Comparison of ENCODE assay signal across 8 cellular contexts in the genomic region with DNA sequence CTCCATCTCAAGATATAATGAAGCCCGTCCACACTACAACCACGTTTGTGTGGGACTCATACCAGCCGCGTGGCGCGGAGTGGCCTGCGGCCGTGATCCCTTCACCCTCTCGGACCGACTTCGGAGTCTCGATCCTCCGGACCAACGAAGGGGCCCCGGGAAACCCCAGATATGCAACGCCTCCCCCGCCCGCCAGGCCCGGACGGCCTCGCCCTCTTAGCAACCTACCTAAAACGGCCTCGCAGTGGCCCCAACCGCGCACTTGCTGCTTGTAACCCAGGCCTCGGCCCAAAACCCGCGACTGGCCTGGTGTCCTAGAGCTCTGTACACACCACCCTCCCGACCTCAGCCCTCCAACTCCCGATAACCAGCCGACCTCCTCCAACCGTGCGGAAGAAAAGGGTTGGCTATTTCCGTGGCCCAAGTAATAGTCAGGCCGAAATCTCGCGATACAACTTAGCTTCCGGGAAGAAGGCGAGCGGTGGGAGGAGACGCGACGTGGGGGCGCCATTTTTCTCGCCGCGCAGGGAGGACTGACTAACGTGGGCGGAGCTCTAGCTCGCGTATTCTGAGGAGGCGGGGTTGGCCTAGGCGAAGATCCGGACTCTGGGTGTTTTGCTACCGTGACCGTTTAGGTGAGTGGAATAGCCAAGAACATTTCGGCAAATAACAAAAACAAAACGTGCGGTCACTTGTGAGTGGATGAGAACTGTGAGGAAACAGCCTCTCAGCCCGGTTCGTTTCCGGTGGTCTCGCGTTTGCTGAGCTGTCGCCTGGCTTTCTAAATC. TPM values are rescaled to one million over a fixed set of nuclear protein-coding genes. Genes with fewer than 3 reads are reported as not detected.
A peak's percentile ranks its signal among the peaks of the same experiment; 100 is the strongest.
DNase-seq lines count a peak whose midpoint lies in the region; ATAC-seq and TF ChIP-seq lines count a peak whose summit lies in the region.

A gene (plus strand): TSS at position 579 of the 788 bp plus-strand sequence. CDS start 5,722 bp downstream, outside the sequence.
A gene with protein sequence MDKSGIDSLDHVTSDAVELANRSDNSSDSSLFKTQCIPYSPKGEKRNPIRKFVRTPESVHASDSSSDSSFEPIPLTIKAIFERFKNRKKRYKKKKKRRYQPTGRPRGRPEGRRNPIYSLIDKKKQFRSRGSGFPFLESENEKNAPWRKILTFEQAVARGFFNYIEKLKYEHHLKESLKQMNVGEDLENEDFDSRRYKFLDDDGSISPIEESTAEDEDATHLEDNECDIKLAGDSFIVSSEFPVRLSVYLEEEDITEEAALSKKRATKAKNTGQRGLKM (minus strand): TSS at position 402 of the 788 bp plus-strand sequence. CDS start 2,191 bp downstream, outside the sequence.

- H3K79me2 ChIP-seq in PC-3 (ENCODE audit: low read length) = peaks cover 76% of the 10 kb centered on the region

- DNase-seq in DMS153 (lab: John Stamatoyannopoulos, UW) (peak; percentile 97), PC-3 (peak; percentile 99), activated T-cell treated with anti-CD3 and anti-CD28 coated beads for 48 hours (ENCODE audit: low read depth) (peak; percentile 89), epithelial cell of proximal tubule (ENCODE audit: low read depth) (peak; percentile 80)
- DNase-seq in stimulated activated CD8-positive, alpha-beta memory T cell treated with anti-CD3 and anti-CD28 coated beads, Interleukin-4, amount 100 ng/mL, for 48 hours = peak; percentile 95

- H3F3A ChIP-seq in PC-3 (ENCODE audit: low read length, unreplicated experiment) = peaks cover 25% of the 10 kb centered on the region

- no peaks in the 10 kb centered on the region for H3K9me2 ChIP-seq in PC-3 (replicated peaks; ENCODE audit: low read length)

- H3K4me3 ChIP-seq in PC-3 (ENCODE audit: low read length) = peak within 1 kb of the TSS; percentile 96
- peak within 1 kb of the TSS; percentile 90 for H3K4me3 ChIP-seq in epithelial cell of proximal tubule (ENCODE audit: low read depth, low read length)
- H3K4me3 ChIP-seq in mucosa of rectum (ENCODE audit: low read length in 2 of 2) = peak within 1 kb of the TSS; percentile 95 to 100

- intact Hi-C loops in PC-3 (cut with micrococcal nuclease) = loop anchor here (1.0 to 2.0 kb wide), 3 partner anchors 26 to 110 kb away; a partner anchor contains a TSS

- TF ChIP-seq RAD21 in Ishikawa (IDR thresholded peaks at IDR 0.05; ENCODE audit: low read depth) = no peak

- POLR2A ChIA-PET in PC-3 (lab: Charles Lee; ENCODE audit: unreplicated experiment) = interaction anchor here (0.5 to 1.5 kb wide), 16 partner anchors 15 to 710 kb away, joined by 3 to 22 read pairs (median 3); a partner anchor contains a TSS

- H2AFZ ChIP-seq in PC-3 (ENCODE audit: low read length) = peak within 1 kb of the TSS; percentile 94

- H3K36me3 ChIP-seq in PC-3 (ENCODE audit: low read depth, low read length) = peaks cover 41% of the 10 kb centered on the region
- peaks cover 25 to 30% of the 10 kb centered on the region in 2 donors for H3K36me3 ChIP-seq in mucosa of rectum (ENCODE audit: control insufficient read depth in 2 of 2, insufficient read depth in 2 of 2, low read length in 2 of 2)

- H3K9ac ChIP-seq in PC-3 (ENCODE audit: low read length) (peak within 1 kb of the TSS; percentile 99), mucosa of rectum (ENCODE audit: low read depth in 1 of 2, low read length in 2 of 2) (peak within 1 kb of the TSS; percentile 93 to 100)

- peak; percentile 83 for ATAC-seq in GM21576 (IDR thresholded peaks at IDR 0.05; ENCODE audit: unreplicated experiment)
- ATAC-seq in PC-3 = peak; percentile 87

- H3K9me3 ChIP-seq in PC-3 (ENCODE audit: low read length) (no peaks in the 10 kb centered on the region), mucosa of rectum (ENCODE audit: control insufficient read depth in 2 of 2, low read length in 2 of 2) (no peaks in the 10 kb centered on the region)

- H3K4me2 ChIP-seq in PC-3 (ENCODE audit: low read length) = peak within 1 kb of the TSS; percentile 95

- CTCF ChIA-PET in PC-3 (lab: Charles Lee) = interaction anchor here (0.6 to 1.0 kb wide), 3 partner anchors 109 to 865 kb away, joined by 3 to 4 read pairs (median 4); a partner anchor contains a TSS

- H3K27ac ChIP-seq in PC-3 (ENCODE audit: low read length) (peak within 1 kb of the TSS; percentile 75), mucosa of rectum (ENCODE audit: low read depth in 2 of 2, low read length in 2 of 2) (peak within 1 kb of the TSS; percentile 96)

- no peak for TF ChIP-seq CTCF in PC-3 (conservative IDR thresholded peaks at IDR 0.05; ENCODE audit: low read depth, low read length)
- TF ChIP-seq CTCF in epithelial cell of proximal tubule (conservative IDR thresholded peaks at IDR 0.05; ENCODE audit: low read depth, low read length) = peak; percentile 20

- TSS peak; percentile 66 for BruUV-seq in PC-3 (replicated peaks; lab: Mats Ljungman, UMichigan)

- H3K4me1 ChIP-seq in PC-3 (ENCODE audit: insufficient read depth, low read length) (peaks cover 30% of the 10 kb centered on the region), mucosa of rectum (ENCODE audit: control insufficient read depth in 2 of 2, insufficient read depth in 2 of 2, low read length in 2 of 2) (peaks cover 24 to 27% of the 10 kb centered on the region in 2 donors)

- H3K27me3 ChIP-seq in PC-3 (ENCODE audit: low read length) (no peaks in the 10 kb centered on the region), mucosa of rectum (ENCODE audit: control insufficient read depth in 2 of 2, insufficient read depth in 2 of 2, low read length in 2 of 2) (no peaks in the 10 kb centered on the region)

- H4K20me1 ChIP-seq in PC-3 (ENCODE audit: low read length) = peaks cover 42% of the 10 kb centered on the region

- TF ChIP-seq EP300 in Ishikawa (IDR thresholded peaks at IDR 0.05; ENCODE audit: borderline replicate concordance) = no peak

TF ChIP-seq in Ishikawa, 13 proteins besides CTCF, POLR2A, EP300 and RAD21:
- TF ChIP-seq YY1 (IDR thresholded peaks at IDR 0.05; ENCODE audit: low read depth) (peak; percentile 90), TCF12 (IDR thresholded peaks at IDR 0.05; ENCODE audit: low read depth) (peak; percentile 23; the same call in 1 of the 2 replicates), TEAD4 (IDR thresholded peaks at IDR 0.05) (no peak), TAF1 (IDR thresholded peaks at IDR 0.05; ENCODE audit: low read depth) (peak; percentile 86), EGR1 (IDR thresholded peaks at IDR 0.05) (peak; percentile 44; the same call in 1 of the 2 replicates)
- TF ChIP-seq, protein P1, sequence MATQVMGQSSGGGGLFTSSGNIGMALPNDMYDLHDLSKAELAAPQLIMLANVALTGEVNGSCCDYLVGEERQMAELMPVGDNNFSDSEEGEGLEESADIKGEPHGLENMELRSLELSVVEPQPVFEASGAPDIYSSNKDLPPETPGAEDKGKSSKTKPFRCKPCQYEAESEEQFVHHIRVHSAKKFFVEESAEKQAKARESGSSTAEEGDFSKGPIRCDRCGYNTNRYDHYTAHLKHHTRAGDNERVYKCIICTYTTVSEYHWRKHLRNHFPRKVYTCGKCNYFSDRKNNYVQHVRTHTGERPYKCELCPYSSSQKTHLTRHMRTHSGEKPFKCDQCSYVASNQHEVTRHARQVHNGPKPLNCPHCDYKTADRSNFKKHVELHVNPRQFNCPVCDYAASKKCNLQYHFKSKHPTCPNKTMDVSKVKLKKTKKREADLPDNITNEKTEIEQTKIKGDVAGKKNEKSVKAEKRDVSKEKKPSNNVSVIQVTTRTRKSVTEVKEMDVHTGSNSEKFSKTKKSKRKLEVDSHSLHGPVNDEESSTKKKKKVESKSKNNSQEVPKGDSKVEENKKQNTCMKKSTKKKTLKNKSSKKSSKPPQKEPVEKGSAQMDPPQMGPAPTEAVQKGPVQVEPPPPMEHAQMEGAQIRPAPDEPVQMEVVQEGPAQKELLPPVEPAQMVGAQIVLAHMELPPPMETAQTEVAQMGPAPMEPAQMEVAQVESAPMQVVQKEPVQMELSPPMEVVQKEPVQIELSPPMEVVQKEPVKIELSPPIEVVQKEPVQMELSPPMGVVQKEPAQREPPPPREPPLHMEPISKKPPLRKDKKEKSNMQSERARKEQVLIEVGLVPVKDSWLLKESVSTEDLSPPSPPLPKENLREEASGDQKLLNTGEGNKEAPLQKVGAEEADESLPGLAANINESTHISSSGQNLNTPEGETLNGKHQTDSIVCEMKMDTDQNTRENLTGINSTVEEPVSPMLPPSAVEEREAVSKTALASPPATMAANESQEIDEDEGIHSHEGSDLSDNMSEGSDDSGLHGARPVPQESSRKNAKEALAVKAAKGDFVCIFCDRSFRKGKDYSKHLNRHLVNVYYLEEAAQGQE (IDR thresholded peaks at IDR 0.05; ENCODE audit: low read depth) = no peak
- TF ChIP-seq, protein P2, sequence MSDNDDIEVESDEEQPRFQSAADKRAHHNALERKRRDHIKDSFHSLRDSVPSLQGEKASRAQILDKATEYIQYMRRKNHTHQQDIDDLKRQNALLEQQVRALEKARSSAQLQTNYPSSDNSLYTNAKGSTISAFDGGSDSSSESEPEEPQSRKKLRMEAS (IDR thresholded peaks at IDR 0.05) = peak; percentile 79; the same call in 1 of the 2 replicates

RNA-seq across cellular contexts. Expression of the first gene that starts in this region (rescaled TPM):
- total RNA-seq in PC-3 (2014; rRNA removed) = 24.3 and 32.4 TPM in 2 replicates
- 9.7 and 24.6 TPM in 2 replicates for total RNA-seq in epithelial cell of proximal tubule

RNA-seq across cellular contexts. Expression of the second gene that starts in this region (rescaled TPM):
- 117 and 135 TPM in 2 replicates for total RNA-seq in PC-3 (2014; rRNA removed)
- 104 and 124 TPM in 2 replicates for total RNA-seq in epithelial cell of proximal tubule

Comparison
In these comparisons a context has a peak if more than half of its experiments do, and no peak if none do; other contexts are left out.
1. Peak in every context shown above with its lines: DNase-seq, ATAC-seq, H3K4me3 ChIP-seq and H3K27ac ChIP-seq.